8 cellular contexts compared by ENCODE assay signal in the genomic region with DNA sequence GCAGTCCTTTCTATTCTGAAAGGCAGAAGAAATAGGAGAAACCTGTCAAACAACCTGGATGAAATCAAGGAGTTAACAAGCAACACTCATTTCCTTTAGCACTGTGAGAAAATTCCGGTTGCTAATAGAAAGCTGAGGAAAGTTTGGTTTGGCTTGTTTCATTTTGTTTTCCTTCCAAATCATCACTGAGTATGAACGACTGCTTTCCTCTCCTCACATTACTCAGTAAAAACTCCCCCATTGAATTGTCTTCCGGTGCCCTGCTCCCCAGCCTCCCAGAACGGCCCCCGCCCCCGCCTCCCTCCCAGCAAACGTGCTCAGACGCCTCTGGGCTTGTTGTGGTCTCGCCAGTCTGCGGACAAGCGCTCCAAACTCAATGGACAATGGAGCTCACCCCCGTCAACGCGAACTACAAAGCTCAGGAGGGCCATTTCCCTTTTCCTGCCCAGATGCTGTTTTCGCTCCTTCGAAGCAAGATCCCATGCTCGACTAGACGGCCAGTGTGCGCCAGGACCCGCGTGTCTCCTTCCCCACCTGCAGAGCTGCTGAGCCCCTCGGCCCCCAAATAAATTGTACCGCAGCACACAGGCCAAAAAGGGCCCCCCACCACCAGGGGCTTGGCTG.
DNase-seq lines count a peak whose midpoint lies in the region; ATAC-seq and TF ChIP-seq lines count a peak whose summit lies in the region.

No MANE protein-coding gene starts in this region.

- no peaks in the 10 kb centered on the region for H3K9me3 Mint-ChIP-seq in memory B cell

- DNase-seq in AG04449 (ENCODE audit: low read depth, low spot score) (no peak), NCI-H774 (lab: John Stamatoyannopoulos, UW) (peak; percentile 32), memory B cell (ENCODE audit: low spot score in 2 of 2) (peak in 1 of 2 donors; percentile 39)
- peak; percentile 44 for DNase-seq in activated CD8-positive, alpha-beta memory T cell treated with anti-CD3 and anti-CD28 coated beads, Interleukin-2, amount 50 U/mL, for 24 hours (ENCODE audit: extremely low read depth)
- DNase-seq in stimulated activated CD8-positive, alpha-beta memory T cell treated with anti-CD3 and anti-CD28 coated beads, Interleukin-15, amount 100 ng/mL, for 24 hours (ENCODE audit: low read depth): peak; percentile 33

- POLR2A ChIA-PET in AG04449 (lab: Yijun Ruan, JAX): interaction anchor here (0.6 to 2.5 kb wide), 12 partner anchors 10 to 851 kb away, joined by 3 to 21 read pairs (median 4); a partner anchor contains a TSS

- no peaks in the 10 kb centered on the region for H3K27me3 Mint-ChIP-seq in memory B cell

- H3K4me1 ChIP-seq in endocrine pancreas (ENCODE audit: control insufficient read depth, insufficient read depth, low read length): peaks cover 12% of the 10 kb centered on the region

- H3K27me3 ChIP-seq in endocrine pancreas (ENCODE audit: control insufficient read depth, insufficient read depth, low read length): no peaks in the 10 kb centered on the region

- peak overlapping the region; percentile 82 for H3K9ac ChIP-seq in endocrine pancreas (ENCODE audit: control insufficient read depth, insufficient read depth, low read length)

- CTCF ChIA-PET in AG04449 (lab: Yijun Ruan, JAX): interaction anchor here (0.6 to 4.6 kb wide), 9 partner anchors 9 to 144 kb away, joined by 3 to 46 read pairs (median 4); no protein-coding TSS in a partner anchor

- H3K4me1 Mint-ChIP-seq in memory B cell: peaks cover 22% of the 10 kb centered on the region

- ATAC-seq in GM18868 (IDR thresholded peaks at IDR 0.05; ENCODE audit: unreplicated experiment) (peak; percentile 46), HG03135 (IDR thresholded peaks at IDR 0.05; ENCODE audit: unreplicated experiment) (peak; percentile 31), memory B cell (ENCODE audit: low read depth) (peak; percentile 7)

- no peak for TF ChIP-seq CTCF in AG04449 (IDR thresholded peaks at IDR 0.05; ENCODE audit: insufficient read depth, low read length, missing control alignments)

- no peaks in the 10 kb centered on the region for H3K36me3 ChIP-seq in endocrine pancreas (ENCODE audit: control insufficient read depth, insufficient read depth, low read length)

- peak overlapping the region; percentile 87 for H3K4me3 Mint-ChIP-seq in memory B cell

- H3K9me3 ChIP-seq in endocrine pancreas (ENCODE audit: control insufficient read depth, low read length): no peaks in the 10 kb centered on the region

- H3K36me3 Mint-ChIP-seq in memory B cell: peaks cover 5% of the 10 kb centered on the region

- H3K4me3 ChIP-seq in AG04449 (ENCODE audit: low read depth, low read length) (peak overlapping the region; percentile 83), endocrine pancreas (ENCODE audit: control insufficient read depth, insufficient read depth, low read length) (peak overlapping the region; percentile 99)

- peak overlapping the region; percentile 98 for H3K27ac Mint-ChIP-seq in memory B cell
